ENCODE assay signal across 21 cellular contexts in genomic region chr11:64590763-64591221, GRCh38. TPM values are rescaled to one million over a fixed set of nuclear protein-coding genes. Genes with fewer than 3 reads are reported as not detected.
"Had no signal": no experiment of that assay in that cellular context is flagged by ENCODE, and none has a peak within 500 bp of the region (broad histone marks: within the 10 kb centered on the region; RNA-seq: fewer than 3 reads in every experiment).

Gene SLC22A12, plus strand, starts transcription at chr11:64591220. Its CDS starts 337 bp downstream, at chr11:64591557.

- H3K4me3 ChIP-seq: adrenal gland, colonic mucosa, SJSA1, stomach, testis had no signal

- H3K9me3 ChIP-seq: adrenal gland, colonic mucosa, testis had no signal

- H3K4me1 Mint-ChIP-seq: activated CD4-positive, alpha-beta T cell treated with anti-CD3 and anti-CD28 coated beads for 36 hours; memory B cell; naive thymus-derived CD8-positive, alpha-beta T cell had no signal

- H3K27ac Mint-ChIP-seq: activated CD4-positive, alpha-beta T cell treated with anti-CD3 and anti-CD28 coated beads for 36 hours; activated CD8-positive, alpha-beta T cell treated with anti-CD3 and anti-CD28 coated beads, Interleukin-2, amount 10 ng/mL, durations not matched to agents 7 days and 5 days; activated naive CD4-positive, alpha-beta T cell treated with anti-CD3 and anti-CD28 coated beads for 36 hours; memory B cell; progenitor cell of endocrine pancreas had no signal

- ATAC-seq: activated CD4-positive, alpha-beta T cell treated with anti-CD3 and anti-CD28 coated beads for 36 hours; activated CD8-positive, alpha-beta T cell treated with anti-CD3 and anti-CD28 coated beads, Interleukin-2, amount 10 ng/mL, durations not matched to agents 7 days and 5 days; esophagus mucosa; naive thymus-derived CD8-positive, alpha-beta T cell; sciatic nerve had no signal

- H3K4me3 Mint-ChIP-seq: activated CD4-positive, alpha-beta T cell treated with anti-CD3 and anti-CD28 coated beads for 36 hours; activated CD8-positive, alpha-beta T cell treated with anti-CD3 and anti-CD28 coated beads, Interleukin-2, amount 10 ng/mL, durations not matched to agents 7 days and 5 days; activated naive CD4-positive, alpha-beta T cell treated with anti-CD3 and anti-CD28 coated beads for 36 hours; memory B cell; naive thymus-derived CD8-positive, alpha-beta T cell had no signal

- H3K27ac ChIP-seq: adrenal gland, colonic mucosa, SJSA1, stomach, testis had no signal

- H3K36me3 ChIP-seq: adrenal gland, colonic mucosa, SJSA1, stomach had no signal

- DNase-seq: activated CD4-positive, alpha-beta T cell treated with anti-CD3 and anti-CD28 coated beads for 36 hours; activated CD8-positive, alpha-beta T cell treated with anti-CD3 and anti-CD28 coated beads, Interleukin-2, amount 10 ng/mL, durations not matched to agents 7 days and 5 days; activated naive CD4-positive, alpha-beta T cell treated with anti-CD3 and anti-CD28 coated beads for 36 hours; adrenal gland; caudate nucleus; colonic mucosa; hypothalamus; kidney glomerular epithelial cell; nucleus accumbens; stimulated activated CD4-positive, alpha-beta T cell treated with anti-CD3 and anti-CD28 coated beads, Interleukin-2, amount 100 ng/mL, for 24 hours; stomach; T-helper 2 cell; testis had no signal

- H3K4me1 ChIP-seq: adrenal gland, colonic mucosa, SJSA1, stomach, testis had no signal

- H3K27me3 ChIP-seq: adrenal gland, colonic mucosa, stomach, testis had no signal

RNA-seq across cellular contexts. Expression of gene SLC22A12, which starts in this region (rescaled TPM):
- total RNA-seq: activated CD4-positive, alpha-beta T cell treated with anti-CD3 and anti-CD28 coated beads for 36 hours; activated CD8-positive, alpha-beta T cell treated with anti-CD3 and anti-CD28 coated beads, Interleukin-2, amount 10 ng/mL, durations not matched to agents 7 days and 5 days; activated naive CD4-positive, alpha-beta T cell treated with anti-CD3 and anti-CD28 coated beads for 36 hours; adrenal gland; colonic mucosa; esophagus mucosa; mucosa of gallbladder; naive thymus-derived CD8-positive, alpha-beta T cell; progenitor cell of endocrine pancreas; sciatic nerve; SJSA1; stomach; testis; urinary bladder had no signal
- polyA plus RNA-seq: adrenal gland; naive thymus-derived CD8-positive, alpha-beta T cell; stomach; urinary bladder had no signal
